20 cellular contexts compared by ENCODE assay signal in genomic region chr2:111024496-111024895, GRCh38.
"Had no signal": no experiment of that assay in that cellular context is flagged by ENCODE, and none has a peak within 500 bp of the region (broad histone marks: within the 10 kb centered on the region; RNA-seq: fewer than 3 reads in every experiment).

No MANE protein-coding gene starts in this region.

- H3K27ac ChIP-seq: cardiac muscle cell, foreskin keratinocyte, left lung had no signal

- FAIRE-seq: kidney had no signal

- H3K27me3 ChIP-seq: cardiac muscle cell, left lung, spleen, upper lobe of left lung had no signal

- H3K27ac Mint-ChIP-seq: activated CD4-positive, alpha-beta memory T cell treated with anti-CD3 and anti-CD28 coated beads, Interleukin-2, amount 10 ng/mL, durations not matched to agents 7 days and 5 days; activated CD4-positive, alpha-beta T cell treated with anti-CD3 and anti-CD28 coated beads, Interleukin-2, amount 10 ng/mL, durations not matched to agents 24 days and 14 days; activated naive CD8-positive, alpha-beta T cell treated with anti-CD3 and anti-CD28 coated beads, Interleukin-2, amount 50 U/mL, for 24 hours; naive thymus-derived CD8-positive, alpha-beta T cell; progenitor cell of endocrine pancreas had no signal

- ATAC-seq: activated CD4-positive, CD25-positive, alpha-beta regulatory T cell treated with anti-CD3 and anti-CD28 coated beads, Interleukin-2, amount 50 U/mL, for 24 hours; foreskin keratinocyte; left lung; naive thymus-derived CD8-positive, alpha-beta T cell; T-helper 17 cell had no signal

- H3K36me3 ChIP-seq: cardiac muscle cell, left lung, spleen, upper lobe of left lung had no signal

- DNase-seq: activated CD4-positive, alpha-beta memory T cell treated with anti-CD3 and anti-CD28 coated beads, Interleukin-2, amount 10 ng/mL, durations not matched to agents 7 days and 5 days; activated CD4-positive, alpha-beta T cell treated with anti-CD3 and anti-CD28 coated beads, Interleukin-2, amount 10 ng/mL, durations not matched to agents 24 days and 14 days; activated effector memory CD4-positive, alpha-beta T cell treated with anti-CD3 and anti-CD28 coated beads, Interleukin-2, amount 50 U/mL, for 16 hours; activated naive CD4-positive, alpha-beta T cell treated with anti-CD3 and anti-CD28 coated beads, Interleukin-2, amount 50 U/mL, for 16 hours; activated naive CD8-positive, alpha-beta T cell treated with anti-CD3 and anti-CD28 coated beads, Interleukin-2, amount 50 U/mL, for 24 hours; effector memory CD4-positive, alpha-beta T cell; foreskin keratinocyte; kidney; left lung; naive thymus-derived CD8-positive, alpha-beta T cell; retina; spleen; stimulated activated CD4-positive, alpha-beta T cell treated with anti-CD3 and anti-CD28 coated beads, Interleukin-4, amount 100 ng/mL, for 1 hour; stimulated activated naive CD4-positive, alpha-beta T cell treated with Interleukin-2 at 50 U/mL for 16 hours; T-helper 17 cell; upper lobe of left lung had no signal

- H3K9me3 Mint-ChIP-seq: activated CD4-positive, alpha-beta memory T cell treated with anti-CD3 and anti-CD28 coated beads, Interleukin-2, amount 10 ng/mL, durations not matched to agents 7 days and 5 days; activated CD4-positive, alpha-beta T cell treated with anti-CD3 and anti-CD28 coated beads, Interleukin-2, amount 10 ng/mL, durations not matched to agents 24 days and 14 days; activated naive CD8-positive, alpha-beta T cell treated with anti-CD3 and anti-CD28 coated beads, Interleukin-2, amount 50 U/mL, for 24 hours had no signal

- H3K4me3 Mint-ChIP-seq: activated CD4-positive, alpha-beta memory T cell treated with anti-CD3 and anti-CD28 coated beads, Interleukin-2, amount 10 ng/mL, durations not matched to agents 7 days and 5 days; activated CD4-positive, alpha-beta T cell treated with anti-CD3 and anti-CD28 coated beads, Interleukin-2, amount 10 ng/mL, durations not matched to agents 24 days and 14 days; activated naive CD8-positive, alpha-beta T cell treated with anti-CD3 and anti-CD28 coated beads, Interleukin-2, amount 50 U/mL, for 24 hours; naive thymus-derived CD8-positive, alpha-beta T cell; T-helper 17 cell had no signal

- H3K4me1 Mint-ChIP-seq: activated CD4-positive, alpha-beta T cell treated with anti-CD3 and anti-CD28 coated beads, Interleukin-2, amount 10 ng/mL, durations not matched to agents 24 days and 14 days had no signal

- H3K4me3 ChIP-seq: cardiac muscle cell, left lung, lung, spleen, upper lobe of left lung had no signal

- H3K27me3 Mint-ChIP-seq: naive thymus-derived CD8-positive, alpha-beta T cell; progenitor cell of endocrine pancreas had no signal

- H3K4me1 ChIP-seq: foreskin keratinocyte had no signal

- H3K9me3 ChIP-seq: upper lobe of left lung had no signal
